Comparison of ENCODE assay signal across 2 cellular contexts in the genomic region with DNA sequence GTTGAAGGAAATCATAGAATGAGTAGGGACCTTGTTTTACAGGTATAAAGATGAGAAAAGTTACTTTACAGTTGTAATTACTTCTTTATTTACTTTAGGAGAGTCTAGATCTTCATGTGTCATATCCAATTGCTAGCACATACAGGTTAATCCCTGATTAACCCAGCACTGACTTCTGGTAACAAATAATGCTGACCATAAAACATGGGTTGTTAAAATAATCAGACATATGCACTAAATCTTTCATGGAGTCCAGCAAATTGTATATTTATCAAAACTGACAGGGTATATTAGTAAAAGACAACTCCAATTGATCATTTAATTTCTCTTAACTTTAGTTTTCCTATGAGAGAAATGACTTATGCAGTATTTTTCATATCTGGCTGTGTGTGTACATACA.
TF ChIP-seq lines count a peak whose summit lies in the region.

No MANE protein-coding gene starts in this region.

TF ChIP-seq in SK-N-SH treated with all-trans-retinoic acid at 6 μM for 48 hours, 23 proteins besides CTCF, POLR2A, EP300 and RAD21 (continued from another document):
- TF ChIP-seq CSRNP3 (CRISPR knock-in tag; IDR thresholded peaks at IDR 0.05), result no peak
- TF ChIP-seq ZC3H10 (CRISPR knock-in tag; IDR thresholded peaks at IDR 0.05), result peak; percentile 77; the same call in 1 of the 2 replicates
- no peak for TF ChIP-seq ZFP3 (CRISPR knock-in tag; IDR thresholded peaks at IDR 0.05)
- TF ChIP-seq TOX (CRISPR knock-in tag; IDR thresholded peaks at IDR 0.05; ENCODE audit: borderline replicate concordance), result peak; percentile 77; the same call in 1 of the 2 replicates
- TF ChIP-seq, protein P1, sequence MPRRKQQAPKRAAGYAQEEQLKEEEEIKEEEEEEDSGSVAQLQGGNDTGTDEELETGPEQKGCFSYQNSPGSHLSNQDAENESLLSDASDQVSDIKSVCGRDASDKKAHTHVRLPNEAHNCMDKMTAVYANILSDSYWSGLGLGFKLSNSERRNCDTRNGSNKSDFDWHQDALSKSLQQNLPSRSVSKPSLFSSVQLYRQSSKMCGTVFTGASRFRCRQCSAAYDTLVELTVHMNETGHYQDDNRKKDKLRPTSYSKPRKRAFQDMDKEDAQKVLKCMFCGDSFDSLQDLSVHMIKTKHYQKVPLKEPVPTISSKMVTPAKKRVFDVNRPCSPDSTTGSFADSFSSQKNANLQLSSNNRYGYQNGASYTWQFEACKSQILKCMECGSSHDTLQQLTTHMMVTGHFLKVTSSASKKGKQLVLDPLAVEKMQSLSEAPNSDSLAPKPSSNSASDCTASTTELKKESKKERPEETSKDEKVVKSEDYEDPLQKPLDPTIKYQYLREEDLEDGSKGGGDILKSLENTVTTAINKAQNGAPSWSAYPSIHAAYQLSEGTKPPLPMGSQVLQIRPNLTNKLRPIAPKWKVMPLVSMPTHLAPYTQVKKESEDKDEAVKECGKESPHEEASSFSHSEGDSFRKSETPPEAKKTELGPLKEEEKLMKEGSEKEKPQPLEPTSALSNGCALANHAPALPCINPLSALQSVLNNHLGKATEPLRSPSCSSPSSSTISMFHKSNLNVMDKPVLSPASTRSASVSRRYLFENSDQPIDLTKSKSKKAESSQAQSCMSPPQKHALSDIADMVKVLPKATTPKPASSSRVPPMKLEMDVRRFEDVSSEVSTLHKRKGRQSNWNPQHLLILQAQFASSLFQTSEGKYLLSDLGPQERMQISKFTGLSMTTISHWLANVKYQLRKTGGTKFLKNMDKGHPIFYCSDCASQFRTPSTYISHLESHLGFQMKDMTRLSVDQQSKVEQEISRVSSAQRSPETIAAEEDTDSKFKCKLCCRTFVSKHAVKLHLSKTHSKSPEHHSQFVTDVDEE (CRISPR knock-in tag; IDR thresholded peaks at IDR 0.05), result no peak
- TF ChIP-seq, protein P2, sequence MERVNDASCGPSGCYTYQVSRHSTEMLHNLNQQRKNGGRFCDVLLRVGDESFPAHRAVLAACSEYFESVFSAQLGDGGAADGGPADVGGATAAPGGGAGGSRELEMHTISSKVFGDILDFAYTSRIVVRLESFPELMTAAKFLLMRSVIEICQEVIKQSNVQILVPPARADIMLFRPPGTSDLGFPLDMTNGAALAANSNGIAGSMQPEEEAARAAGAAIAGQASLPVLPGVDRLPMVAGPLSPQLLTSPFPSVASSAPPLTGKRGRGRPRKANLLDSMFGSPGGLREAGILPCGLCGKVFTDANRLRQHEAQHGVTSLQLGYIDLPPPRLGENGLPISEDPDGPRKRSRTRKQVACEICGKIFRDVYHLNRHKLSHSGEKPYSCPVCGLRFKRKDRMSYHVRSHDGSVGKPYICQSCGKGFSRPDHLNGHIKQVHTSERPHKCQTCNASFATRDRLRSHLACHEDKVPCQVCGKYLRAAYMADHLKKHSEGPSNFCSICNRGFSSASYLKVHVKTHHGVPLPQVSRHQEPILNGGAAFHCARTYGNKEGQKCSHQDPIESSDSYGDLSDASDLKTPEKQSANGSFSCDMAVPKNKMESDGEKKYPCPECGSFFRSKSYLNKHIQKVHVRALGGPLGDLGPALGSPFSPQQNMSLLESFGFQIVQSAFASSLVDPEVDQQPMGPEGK (CRISPR knock-in tag; IDR thresholded peaks at IDR 0.05; ENCODE audit: borderline replicate concordance), result no peak
- TF ChIP-seq, protein P3, sequence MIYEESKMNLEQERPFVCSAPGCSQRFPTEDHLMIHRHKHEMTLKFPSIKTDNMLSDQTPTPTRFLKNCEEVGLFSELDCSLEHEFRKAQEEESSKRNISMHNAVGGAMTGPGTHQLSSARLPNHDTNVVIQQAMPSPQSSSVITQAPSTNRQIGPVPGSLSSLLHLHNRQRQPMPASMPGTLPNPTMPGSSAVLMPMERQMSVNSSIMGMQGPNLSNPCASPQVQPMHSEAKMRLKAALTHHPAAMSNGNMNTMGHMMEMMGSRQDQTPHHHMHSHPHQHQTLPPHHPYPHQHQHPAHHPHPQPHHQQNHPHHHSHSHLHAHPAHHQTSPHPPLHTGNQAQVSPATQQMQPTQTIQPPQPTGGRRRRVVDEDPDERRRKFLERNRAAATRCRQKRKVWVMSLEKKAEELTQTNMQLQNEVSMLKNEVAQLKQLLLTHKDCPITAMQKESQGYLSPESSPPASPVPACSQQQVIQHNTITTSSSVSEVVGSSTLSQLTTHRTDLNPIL (CRISPR knock-in tag; IDR thresholded peaks at IDR 0.05; ENCODE audit: low read depth), result no peak
- no peak for TF ChIP-seq ESRRG (CRISPR knock-in tag; IDR thresholded peaks at IDR 0.05)

TF ChIP-seq in SK-N-SH, 30 proteins besides CTCF, POLR2A, EP300 and RAD21 (continued from another document):
- TF ChIP-seq, protein P4, sequence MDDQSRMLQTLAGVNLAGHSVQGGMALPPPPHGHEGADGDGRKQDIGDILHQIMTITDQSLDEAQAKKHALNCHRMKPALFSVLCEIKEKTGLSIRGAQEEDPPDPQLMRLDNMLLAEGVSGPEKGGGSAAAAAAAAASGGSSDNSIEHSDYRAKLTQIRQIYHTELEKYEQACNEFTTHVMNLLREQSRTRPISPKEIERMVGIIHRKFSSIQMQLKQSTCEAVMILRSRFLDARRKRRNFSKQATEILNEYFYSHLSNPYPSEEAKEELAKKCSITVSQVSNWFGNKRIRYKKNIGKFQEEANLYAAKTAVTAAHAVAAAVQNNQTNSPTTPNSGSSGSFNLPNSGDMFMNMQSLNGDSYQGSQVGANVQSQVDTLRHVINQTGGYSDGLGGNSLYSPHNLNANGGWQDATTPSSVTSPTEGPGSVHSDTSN (IDR thresholded peaks at IDR 0.05), result no peak
- no peak for TF ChIP-seq IRF3 (IDR thresholded peaks at IDR 0.05; ENCODE audit: low read depth, low read length)
- TF ChIP-seq, protein P5, sequence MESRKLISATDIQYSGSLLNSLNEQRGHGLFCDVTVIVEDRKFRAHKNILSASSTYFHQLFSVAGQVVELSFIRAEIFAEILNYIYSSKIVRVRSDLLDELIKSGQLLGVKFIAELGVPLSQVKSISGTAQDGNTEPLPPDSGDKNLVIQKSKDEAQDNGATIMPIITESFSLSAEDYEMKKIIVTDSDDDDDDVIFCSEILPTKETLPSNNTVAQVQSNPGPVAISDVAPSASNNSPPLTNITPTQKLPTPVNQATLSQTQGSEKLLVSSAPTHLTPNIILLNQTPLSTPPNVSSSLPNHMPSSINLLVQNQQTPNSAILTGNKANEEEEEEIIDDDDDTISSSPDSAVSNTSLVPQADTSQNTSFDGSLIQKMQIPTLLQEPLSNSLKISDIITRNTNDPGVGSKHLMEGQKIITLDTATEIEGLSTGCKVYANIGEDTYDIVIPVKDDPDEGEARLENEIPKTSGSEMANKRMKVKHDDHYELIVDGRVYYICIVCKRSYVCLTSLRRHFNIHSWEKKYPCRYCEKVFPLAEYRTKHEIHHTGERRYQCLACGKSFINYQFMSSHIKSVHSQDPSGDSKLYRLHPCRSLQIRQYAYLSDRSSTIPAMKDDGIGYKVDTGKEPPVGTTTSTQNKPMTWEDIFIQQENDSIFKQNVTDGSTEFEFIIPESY (IDR thresholded peaks at IDR 0.05; ENCODE audit: borderline replicate concordance, low read depth), result no peak
- no peak for TF ChIP-seq ELF1 (IDR thresholded peaks at IDR 0.05)
- no peak for TF ChIP-seq RCOR1 (IDR thresholded peaks at IDR 0.05; ENCODE audit: low read length)
- no peak for TF ChIP-seq MEF2A (IDR thresholded peaks at IDR 0.05; ENCODE audit: borderline replicate concordance, low read depth)
- no peak for TF ChIP-seq MXI1 (IDR thresholded peaks at IDR 0.05; ENCODE audit: low read depth, low read length)
- TF ChIP-seq RFX5 (IDR thresholded peaks at IDR 0.05; ENCODE audit: low read length), result no peak
- TF ChIP-seq YY1 (IDR thresholded peaks at IDR 0.05; ENCODE audit: low read depth), result no peak
- no peak for TF ChIP-seq NFIC (IDR thresholded peaks at IDR 0.05; ENCODE audit: borderline replicate concordance)
- no peak for TF ChIP-seq FOXJ3 (CRISPR knock-in tag; IDR thresholded peaks at IDR 0.05)
- TF ChIP-seq, protein P6, sequence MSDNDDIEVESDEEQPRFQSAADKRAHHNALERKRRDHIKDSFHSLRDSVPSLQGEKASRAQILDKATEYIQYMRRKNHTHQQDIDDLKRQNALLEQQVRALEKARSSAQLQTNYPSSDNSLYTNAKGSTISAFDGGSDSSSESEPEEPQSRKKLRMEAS (IDR thresholded peaks at IDR 0.05; ENCODE audit: low read depth), result no peak
- TF ChIP-seq USF2 (IDR thresholded peaks at IDR 0.05; ENCODE audit: borderline replicate concordance, low read depth, low read length), result no peak
- TF ChIP-seq POLR2AphosphoS5 (IDR thresholded peaks at IDR 0.05; ENCODE audit: low read depth, low read length), result no peak
